ENCODE assay signal across 13 cellular contexts in the genomic region with DNA sequence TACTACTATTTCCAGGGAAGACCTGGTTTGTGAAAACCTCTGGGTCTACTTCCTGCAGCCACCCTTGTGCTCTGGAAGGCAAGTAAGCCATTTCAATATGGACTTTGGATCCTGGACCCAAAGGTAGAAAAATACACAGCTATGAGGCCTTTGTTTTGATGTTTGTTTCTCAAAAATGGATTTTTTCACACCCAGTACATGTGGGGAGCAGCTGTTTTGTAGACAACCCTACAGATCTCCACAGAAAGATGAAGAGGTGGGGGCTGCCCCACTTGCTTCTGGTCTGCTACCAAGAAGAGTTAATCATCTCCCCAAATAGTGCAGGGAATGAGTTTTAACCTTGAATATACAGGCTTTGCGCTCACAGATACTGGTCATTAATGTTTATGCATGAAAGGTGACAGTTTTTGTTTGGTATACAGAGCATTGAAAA. TPM values are rescaled to one million over a fixed set of nuclear protein-coding genes. Genes with fewer than 3 reads are reported as not detected.
DNase-seq lines count a peak whose midpoint lies in the region; ATAC-seq, FAIRE-seq and TF ChIP-seq lines count a peak whose summit lies in the region.
"Had no signal": no experiment of that assay in that cellular context is flagged by ENCODE, and none has a peak within 500 bp of the region (broad histone marks: within the 10 kb centered on the region; RNA-seq: fewer than 3 reads in every experiment).

No MANE protein-coding gene starts in this region.

- H3K27ac Mint-ChIP-seq in WTC11, result no peak overlapping the region

- H3K9me3 Mint-ChIP-seq in WTC11, result peaks cover 6% of the 10 kb centered on the region; the same call in 1 of the 2 replicates

- in situ Hi-C loops in Panc1 (cut with HindIII; ENCODE audit: low pct_unique_long_range_greater_than_20kb, low sequenced_read_pairs) (no loop called here), KBM-7 (cut with MboI; ENCODE audit: low pct_unique_long_range_greater_than_20kb, low sequenced_read_pairs) (no loop called here)

- no peak for FAIRE-seq in small intestine (lab: Jason Lieb, UNC)
- FAIRE-seq: endometrium, kidney had no signal

- no peaks in the 10 kb centered on the region; the same call in 1 of the 2 replicates for H3K27me3 Mint-ChIP-seq in WTC11 (ENCODE audit: low read depth)

- 85 to 100% (median 91%) methylated on average over 1 of the region's 1 CpG for WGBS in small intestine, 3 donors

- TF ChIP-seq CTCF in Panc1 (IDR thresholded peaks at IDR 0.05) (no peak), WTC11 (IDR thresholded peaks at IDR 0.05) (no peak)

- H3K36me3 ChIP-seq in Panc1 (ENCODE audit: control insufficient read depth, insufficient read depth, low read length) (no peaks in the 10 kb centered on the region), small intestine (ENCODE audit: control insufficient read depth in 2 of 2, insufficient read depth in 2 of 2, low read length in 2 of 2) (no peaks in the 10 kb centered on the region)
- H3K36me3 ChIP-seq: prostate gland had no signal

- no peaks in the 10 kb centered on the region; the same call in 1 of the 2 replicates for H3K36me3 Mint-ChIP-seq in WTC11

- POLR2A ChIA-PET in Panc1 (lab: Charles Lee) (no interaction called here), WTC11 (lab: Charles Lee) (no interaction called here)

- intact Hi-C loops in Panc1 (cut with micrococcal nuclease; ENCODE audit: unreplicated experiment), result no loop called here

- H3K4me3 Mint-ChIP-seq in WTC11, result no peak overlapping the region

- ATAC-seq in GM18499 (IDR thresholded peaks at IDR 0.05; ENCODE audit: insufficient read depth, unreplicated experiment) (peak; percentile 55), GM19395 (IDR thresholded peaks at IDR 0.05; ENCODE audit: unreplicated experiment) (peak; percentile 76), HG02885 (IDR thresholded peaks at IDR 0.05; ENCODE audit: poor library complexity, unreplicated experiment) (peak; percentile 62), Panc1 (no peak), WTC11 (no peak)

- H3K27me3 ChIP-seq in Panc1 (ENCODE audit: control insufficient read depth, insufficient read depth, low read length), result no peaks in the 10 kb centered on the region
- no peaks in the 10 kb centered on the region for H3K27me3 ChIP-seq in small intestine (ENCODE audit: control insufficient read depth in 2 of 2, insufficient read depth in 2 of 2, low read length in 2 of 2)

- H3K4me3 ChIP-seq in Panc1 (ENCODE audit: low read depth in 2 of 2, low read length in 2 of 2) (no peak overlapping the region), small intestine (ENCODE audit: low read depth in 1 of 2, low read length in 2 of 2) (no peak overlapping the region)
- H3K4me3 ChIP-seq: prostate gland had no signal

- peaks cover 44% of the 10 kb centered on the region for H3K4me1 Mint-ChIP-seq in WTC11

- CTCF ChIA-PET in Panc1 (lab: Charles Lee), result no interaction called here
- CTCF ChIA-PET in WTC11 (lab: Charles Lee), result no interaction called here

- peak overlapping the region; percentile 75 for H3K27ac ChIP-seq in Panc1 (ENCODE audit: low read length)
- no peak overlapping the region for H3K27ac ChIP-seq in small intestine (ENCODE audit: low read depth in 1 of 2, low read length in 1 of 2)
- H3K27ac ChIP-seq: prostate gland had no signal

- DNase-seq in Panc1 (ENCODE audit: low read depth, low spot score) (no peak), WTC11 (ENCODE audit: low spot score) (no peak), KBM-7 (no peak), small intestine (no peak)
- no peak for DNase-seq in activated CD8-positive, alpha-beta memory T cell treated with anti-CD3 and anti-CD28 coated beads for 24 hours
- DNase-seq: activated gamma-delta T cell treated with Interleukin-2 at 50 U/mL for 16 hours, kidney, NCI-H2081 treated with DMSO at 0.1 percent for 48 hours had no signal

- BruUV-seq in Panc1 (replicated peaks; lab: Mats Ljungman, UMichigan), result no TSS peak

- peaks cover 42% of the 10 kb centered on the region for H3K4me1 ChIP-seq in Panc1 (ENCODE audit: control insufficient read depth, insufficient read depth, low read length)
- no peaks in the 10 kb centered on the region for H3K4me1 ChIP-seq in small intestine (ENCODE audit: control insufficient read depth in 2 of 2, insufficient read depth in 1 of 2, low read depth in 1 of 2, low read length in 1 of 2)
- H3K4me1 ChIP-seq: prostate gland had no signal

- H3K9me3 ChIP-seq in Panc1 (ENCODE audit: control insufficient read depth, insufficient read depth, low read depth, low read length) (no peaks in the 10 kb centered on the region), small intestine (ENCODE audit: control insufficient read depth, low read depth) (no peaks in the 10 kb centered on the region)
- H3K9me3 ChIP-seq: prostate gland had no signal

TF ChIP-seq in WTC11, 78 proteins besides CTCF, POLR2A, EP300 and RAD21:
- TF ChIP-seq, protein P1, sequence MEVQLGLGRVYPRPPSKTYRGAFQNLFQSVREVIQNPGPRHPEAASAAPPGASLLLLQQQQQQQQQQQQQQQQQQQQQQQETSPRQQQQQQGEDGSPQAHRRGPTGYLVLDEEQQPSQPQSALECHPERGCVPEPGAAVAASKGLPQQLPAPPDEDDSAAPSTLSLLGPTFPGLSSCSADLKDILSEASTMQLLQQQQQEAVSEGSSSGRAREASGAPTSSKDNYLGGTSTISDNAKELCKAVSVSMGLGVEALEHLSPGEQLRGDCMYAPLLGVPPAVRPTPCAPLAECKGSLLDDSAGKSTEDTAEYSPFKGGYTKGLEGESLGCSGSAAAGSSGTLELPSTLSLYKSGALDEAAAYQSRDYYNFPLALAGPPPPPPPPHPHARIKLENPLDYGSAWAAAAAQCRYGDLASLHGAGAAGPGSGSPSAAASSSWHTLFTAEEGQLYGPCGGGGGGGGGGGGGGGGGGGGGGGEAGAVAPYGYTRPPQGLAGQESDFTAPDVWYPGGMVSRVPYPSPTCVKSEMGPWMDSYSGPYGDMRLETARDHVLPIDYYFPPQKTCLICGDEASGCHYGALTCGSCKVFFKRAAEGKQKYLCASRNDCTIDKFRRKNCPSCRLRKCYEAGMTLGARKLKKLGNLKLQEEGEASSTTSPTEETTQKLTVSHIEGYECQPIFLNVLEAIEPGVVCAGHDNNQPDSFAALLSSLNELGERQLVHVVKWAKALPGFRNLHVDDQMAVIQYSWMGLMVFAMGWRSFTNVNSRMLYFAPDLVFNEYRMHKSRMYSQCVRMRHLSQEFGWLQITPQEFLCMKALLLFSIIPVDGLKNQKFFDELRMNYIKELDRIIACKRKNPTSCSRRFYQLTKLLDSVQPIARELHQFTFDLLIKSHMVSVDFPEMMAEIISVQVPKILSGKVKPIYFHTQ (CRISPR knock-in tag; IDR thresholded peaks at IDR 0.05), result no peak
- no peak for TF ChIP-seq RELA (CRISPR knock-in tag; IDR thresholded peaks at IDR 0.05; ENCODE audit: borderline replicate concordance)

RNA-seq across cellular contexts. Expression of gene ZNF281, which starts 29.2 kb away (rescaled TPM):
- 34.2 TPM for total RNA-seq in Panc1 (2021; ENCODE audit: unreplicated experiment)
- 18.4 TPM for polyA plus RNA-seq in Panc1 (2012; ENCODE audit: insufficient read length)
- 47.7 to 49.6 TPM (median 49.3 TPM) in 3 replicates for total RNA-seq in WTC11 (2021)
- polyA plus RNA-seq in small intestine, result 1 to 10 TPM; 1.6 to 3.6 (median 3.1) TPM

Comparison
In these comparisons a context has a peak if more than half of its experiments do, and no peak if none do; other contexts are left out.
1. ATAC-seq: peak in GM18499 (single experiment), GM19395 (single experiment) and HG02885 (single experiment); none in Panc1 (single experiment) and WTC11 (single experiment).